1 cellular context compared by ENCODE assay signal in genomic region chr14:23470947-23471346, GRCh38.
TF ChIP-seq lines count a peak whose summit lies in the region.

No MANE protein-coding gene starts in this region.

TF ChIP-seq in neural cell, 6 proteins besides CTCF, POLR2A, EP300 and RAD21 (continued from another document):
- no peak for TF ChIP-seq REST (IDR thresholded peaks at IDR 0.05; ENCODE audit: borderline replicate concordance)
- TF ChIP-seq EZH2 (IDR thresholded peaks at IDR 0.05; ENCODE audit: borderline replicate concordance, insufficient read depth, low read length, poor library complexity, severe bottlenecking): no peak
- no peak for TF ChIP-seq MXI1 (conservative IDR thresholded peaks at IDR 0.05; ENCODE audit: poor library complexity, severe bottlenecking)
- TF ChIP-seq POLR2AphosphoS5 (IDR thresholded peaks at IDR 0.05): no peak
